In the genomic region with DNA sequence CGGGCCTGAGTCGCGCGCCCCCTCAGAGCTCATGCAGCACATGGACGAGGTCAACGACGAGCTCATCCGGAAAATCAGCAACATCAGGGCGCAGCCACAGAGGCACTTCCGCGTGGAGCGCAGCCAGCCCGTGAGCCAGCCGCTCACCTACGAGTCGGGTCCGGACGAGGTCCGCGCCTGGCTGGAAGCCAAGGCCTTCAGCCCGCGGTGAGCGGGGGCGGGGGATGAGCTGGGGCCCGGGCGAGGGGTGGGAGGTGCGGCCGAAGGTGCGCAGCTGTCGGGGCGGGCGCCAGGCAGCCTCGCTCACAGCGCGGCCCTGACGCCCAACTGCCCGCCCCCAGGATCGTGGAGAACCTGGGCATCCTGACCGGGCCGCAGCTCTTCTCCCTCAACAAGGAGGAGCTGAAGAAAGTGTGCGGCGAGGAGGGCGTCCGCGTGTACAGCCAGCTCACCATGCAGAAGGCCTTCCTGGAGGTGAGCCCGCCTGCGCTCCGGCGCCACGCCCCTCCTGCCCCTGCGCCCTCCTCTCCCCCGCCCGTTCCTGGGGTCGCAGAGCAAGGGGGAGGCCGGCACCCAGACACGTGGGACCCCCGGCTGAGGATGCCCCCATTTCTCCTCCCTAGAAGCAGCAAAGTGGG, we compare ENCODE assay signal across 6 cellular contexts. TPM values are rescaled to one million over a fixed set of nuclear protein-coding genes. Genes with fewer than 3 reads are reported as not detected.
DNase-seq lines count a peak whose midpoint lies in the region; ATAC-seq and TF ChIP-seq lines count a peak whose summit lies in the region.

No MANE protein-coding gene starts in this region.

- H3K27me3 ChIP-seq in lung (ENCODE audit: control insufficient read depth, insufficient read depth), result no peaks in the 10 kb centered on the region

- ATAC-seq in lung (ENCODE audit: insufficient read depth, low FRiP score), result peak; percentile 2
- ATAC-seq in GM21529 (IDR thresholded peaks at IDR 0.05; ENCODE audit: unreplicated experiment), result no peak

- WGBS in lung, 2 donors, result 8 to 29% methylated on average over 48 to 57 of the region's 57 CpGs

- peaks cover 0 to 12% of the 10 kb centered on the region in 2 donors for H3K4me1 ChIP-seq in lung (ENCODE audit: control insufficient read depth in 2 of 2, insufficient read depth in 2 of 2, low read length in 2 of 2)

- peak; percentile 24 for DNase-seq in 8988T
- peak; percentile 86 for DNase-seq in NCI-H146 (lab: John Stamatoyannopoulos, UW)
- DNase-seq in activated naive CD4-positive, alpha-beta T cell treated with Interleukin-2 at 50 U/mL for 16 hours, result peak; percentile 56
- DNase-seq in lung (ENCODE audit: low spot score), result peak; percentile 65
- no peak for DNase-seq in NCI-H2107 treated with DMSO at 0.1 percent for 48 hours (lab: John Stamatoyannopoulos, UW; ENCODE audit: unreplicated experiment)

- no peak for TF ChIP-seq CTCF in lung (IDR thresholded peaks at IDR 0.05; ENCODE audit: control extremely low read depth, extremely low read depth)

- no peaks in the 10 kb centered on the region for H3K9me3 ChIP-seq in lung (ENCODE audit: control insufficient read depth in 2 of 2, insufficient read depth in 1 of 2, low read length in 1 of 2)

- H3K36me3 ChIP-seq in lung (ENCODE audit: control insufficient read depth in 2 of 2, insufficient read depth in 2 of 2, low read length in 2 of 2), result peaks cover 0 to 18% of the 10 kb centered on the region in 2 donors

- H3K4me3 ChIP-seq in lung, result no peak overlapping the region

- peak overlapping the region in 1 of 2 donors; percentile 22 for H3K27ac ChIP-seq in lung (ENCODE audit: low read depth in 1 of 2, low read length in 1 of 2)

RNA-seq across cellular contexts. Expression of gene EPS8L2, which starts 20.4 kb away (rescaled TPM):
- total RNA-seq in lung, result 100 to 1,000 TPM in 1 of 2 donors, 10 to 100 TPM in 1; 92.4 to 166 TPM
- 100 to 1,000 TPM in 1 of 2 donors, 10 to 100 TPM in 1; 35.6 to 114 TPM for polyA plus RNA-seq in lung

RNA-seq across cellular contexts. Expression of gene TALDO1, which starts 20.9 kb away (rescaled TPM):
- total RNA-seq in lung, result 100 to 1,000 TPM; 128 to 292 TPM
- polyA plus RNA-seq in lung, result 100 to 1,000 TPM; 186 to 311 TPM

RNA-seq across cellular contexts. Expression of gene TMEM80, which starts 30.8 kb away (rescaled TPM):
- 10 to 100 TPM; 10.3 to 23.2 TPM for total RNA-seq in lung
- polyA plus RNA-seq in lung, result 10 to 100 TPM; 13.8 to 28.1 TPM

RNA-seq across cellular contexts. Expression of gene DEAF1, which starts 31.4 kb away (rescaled TPM):
- 10 to 100 TPM; 18.5 to 33.1 TPM for total RNA-seq in lung
- polyA plus RNA-seq in lung, result 10 to 100 TPM; 20.0 to 24.7 TPM

RNA-seq across cellular contexts. Expression of gene GATD1, which starts 50.9 kb away (rescaled TPM):
- 10 to 100 TPM; 24.6 to 63.1 TPM for total RNA-seq in lung
- polyA plus RNA-seq in lung, result 10 to 100 TPM; 22.1 to 53.6 TPM
